In genomic region chr4:9943761-9944160, GRCh38 we compare ENCODE assay signal across 14 cellular contexts.
A peak's percentile ranks its signal among the peaks of the same experiment; 100 is the strongest.
DNase-seq lines count a peak whose midpoint lies in the region; ATAC-seq and TF ChIP-seq lines count a peak whose summit lies in the region.
"Had no signal": no experiment of that assay in that cellular context is flagged by ENCODE, and none has a peak within 500 bp of the region (broad histone marks: within the 10 kb centered on the region; RNA-seq: fewer than 3 reads in every experiment).

No MANE protein-coding gene starts in this region.

- H3K4me3 Mint-ChIP-seq in activated CD8-positive, alpha-beta memory T cell treated with anti-CD3 and anti-CD28 coated beads, Interleukin-2, amount 10 ng/mL, durations not matched to agents 7 days and 5 days, result no peak overlapping the region
- H3K4me3 Mint-ChIP-seq: B cell; CD8-positive, alpha-beta T cell; H9 had no signal

- no TSS peak for BruUV-seq in IMR-90 (replicated peaks; lab: Mats Ljungman, UMichigan)

- H2BK20ac ChIP-seq in IMR-90 (ENCODE audit: low read depth, low read length), result no peak overlapping the region

- H3K27me3 ChIP-seq in IMR-90 (ENCODE audit: control insufficient read depth, insufficient read depth, low read length) (no peaks in the 10 kb centered on the region; the same call in 1 of the 2 replicates), neuronal stem cell (ENCODE audit: control insufficient read depth in 3 of 3, insufficient read depth in 3 of 3, low read depth in 1 of 3, low read length in 3 of 3) (no peaks in the 10 kb centered on the region), vagina (no peaks in the 10 kb centered on the region), brain microvascular endothelial cell (replicated peaks) (no peaks in the 10 kb centered on the region)
- H3K27me3 ChIP-seq: BLaER1 treated with 17β-estradiol and CSF1 and Interleukin-3, amounts not matched to agents 10 nM and 100 nM had no signal

- H3K27ac ChIP-seq in IMR-90 (ENCODE audit: insufficient read depth, low read length) (no peak overlapping the region), neuronal stem cell (replicated peaks; ENCODE audit: low read length) (no peak overlapping the region), vagina (no peak overlapping the region), brain microvascular endothelial cell (no peak overlapping the region)
- H3K27ac ChIP-seq: BLaER1 treated with 17β-estradiol and CSF1 and Interleukin-3, amounts not matched to agents 10 nM and 100 nM had no signal

- no peak overlapping the region for H3K9ac ChIP-seq in IMR-90 (ENCODE audit: low read depth, low read length)
- no peak overlapping the region for H3K9ac ChIP-seq in neuronal stem cell (ENCODE audit: low read depth, low read length, poor library complexity)
- H3K9ac ChIP-seq: BLaER1 treated with 17β-estradiol and CSF1 and Interleukin-3, amounts not matched to agents 10 nM and 100 nM had no signal

- H3K4ac ChIP-seq in IMR-90 (ENCODE audit: low read depth, low read length) (no peak overlapping the region), neuronal stem cell (ENCODE audit: low read length) (no peak overlapping the region)

- peak overlapping the region; percentile 86 for H2AK9ac ChIP-seq in IMR-90 (replicated peaks; ENCODE audit: low read depth, low read length, poor library complexity)

- no peak overlapping the region for H4K8ac ChIP-seq in IMR-90 (ENCODE audit: low read depth in 2 of 2, low read length in 2 of 2)
- no peak overlapping the region for H4K8ac ChIP-seq in neuronal stem cell (ENCODE audit: low read depth, low read length)

- POLR2A ChIA-PET in IMR-90 (lab: Charles Lee; ENCODE audit: unreplicated experiment), result no interaction called here

- H2BK120ac ChIP-seq in IMR-90 (ENCODE audit: low read depth, low read length) (no peak overlapping the region), neuronal stem cell (ENCODE audit: low read depth, low read length) (no peak overlapping the region)

- in situ Hi-C loops in IMR-90 (cut with MboI; ENCODE audit: low sequenced_read_pairs), result no loop called here
- in situ Hi-C loops in brain microvascular endothelial cell (cut with HindIII; ENCODE audit: low pct_ligation_motif_present, low sequenced_read_pairs), result no loop called here

- no peak for TF ChIP-seq RAD21 in IMR-90 (IDR thresholded peaks at IDR 0.05; ENCODE audit: low read length)

- H3K9me3 ChIP-seq in IMR-90 (ENCODE audit: control insufficient read depth, insufficient read depth, low read length) (no peaks in the 10 kb centered on the region), neuronal stem cell (replicated peaks in 1 of 2; ENCODE audit: control insufficient read depth in 2 of 2, insufficient read depth in 1 of 2, low read depth in 1 of 2, low read length in 2 of 2) (no peaks in the 10 kb centered on the region), vagina (no peaks in the 10 kb centered on the region)

- no peaks in the 10 kb centered on the region for H3K27me3 Mint-ChIP-seq in activated CD8-positive, alpha-beta memory T cell treated with anti-CD3 and anti-CD28 coated beads, Interleukin-2, amount 10 ng/mL, durations not matched to agents 7 days and 5 days

- TF ChIP-seq POLR2A in IMR-90 (IDR thresholded peaks at IDR 0.05; ENCODE audit: low read depth, low read length) (no peak), vagina (IDR thresholded peaks at IDR 0.05) (no peak)

- H3K27ac Mint-ChIP-seq in activated CD8-positive, alpha-beta memory T cell treated with anti-CD3 and anti-CD28 coated beads, Interleukin-2, amount 10 ng/mL, durations not matched to agents 7 days and 5 days, result no peak overlapping the region
- H3K27ac Mint-ChIP-seq: B cell; CD8-positive, alpha-beta T cell; H9 had no signal

- no peaks in the 10 kb centered on the region for H3K4me1 Mint-ChIP-seq in activated CD8-positive, alpha-beta memory T cell treated with anti-CD3 and anti-CD28 coated beads, Interleukin-2, amount 10 ng/mL, durations not matched to agents 7 days and 5 days
- H3K4me1 Mint-ChIP-seq: B cell had no signal

- no peak overlapping the region for H2AFZ ChIP-seq in IMR-90 (replicated peaks; ENCODE audit: low read length, poor library complexity)
- no peak overlapping the region for H2AFZ ChIP-seq in neuronal stem cell (ENCODE audit: low read length)

- H3K18ac ChIP-seq in IMR-90 (ENCODE audit: low read depth, low read length), result no peak overlapping the region
- peak overlapping the region; percentile 12 for H3K18ac ChIP-seq in neuronal stem cell (ENCODE audit: low read length)

- H2BK5ac ChIP-seq in IMR-90 (ENCODE audit: low read depth, low read length, poor library complexity, severe bottlenecking), result no peak overlapping the region
- H2BK5ac ChIP-seq in neuronal stem cell (ENCODE audit: low read length), result no peak overlapping the region

- dilution Hi-C loops in IMR-90 (cut with HindIII; ENCODE audit: low sequenced_read_pairs, unreplicated experiment), result no loop called here

- no peaks in the 10 kb centered on the region for H3K9me1 ChIP-seq in IMR-90 (ENCODE audit: insufficient read depth, low read length)

- no peaks in the 10 kb centered on the region for H3K79me1 ChIP-seq in IMR-90 (ENCODE audit: low read depth in 1 of 2, low read length in 2 of 2)
- H3K79me1 ChIP-seq in neuronal stem cell (ENCODE audit: low read depth, low read length), result no peaks in the 10 kb centered on the region

- H3K56ac ChIP-seq in IMR-90 (ENCODE audit: extremely low read depth, insufficient read depth, low read length), result no peak overlapping the region

- no peaks in the 10 kb centered on the region for H3K9me3 Mint-ChIP-seq in activated CD8-positive, alpha-beta memory T cell treated with anti-CD3 and anti-CD28 coated beads, Interleukin-2, amount 10 ng/mL, durations not matched to agents 7 days and 5 days (ENCODE audit: low read depth)
- H3K9me3 Mint-ChIP-seq: CD8-positive, alpha-beta T cell; H9 had no signal

- WGBS in IMR-90 (ENCODE audit: extremely low coverage in 2 of 2, insufficient read length in 1 of 2), 2 experiments, result 80% methylated on average over 3 of the region's 9 CpGs; no CpG with 5 or more reads in 1 of the 2 experiments
- WGBS in neuronal stem cell (ENCODE audit: extremely low coverage in 2 of 2, insufficient read length in 2 of 2, insufficient replicate concordance in 1 of 2), 2 donors, result no CpG with 5 or more reads among the region's 9 CpGs

- H3K36me3 ChIP-seq in IMR-90 (ENCODE audit: control insufficient read depth, insufficient read depth, low read length) (no peaks in the 10 kb centered on the region), neuronal stem cell (replicated peaks in 1 of 2; ENCODE audit: control insufficient read depth in 2 of 2, insufficient read depth in 2 of 2, low read length in 2 of 2) (no peaks in the 10 kb centered on the region), vagina (no peaks in the 10 kb centered on the region), brain microvascular endothelial cell (replicated peaks) (no peaks in the 10 kb centered on the region)

- H2AK5ac ChIP-seq in IMR-90 (ENCODE audit: low read depth, low read length) (no peak overlapping the region), neuronal stem cell (ENCODE audit: low read depth, low read length) (no peak overlapping the region)

- CTCF ChIA-PET in IMR-90 (lab: Yijun Ruan, JAX), result no interaction called here
- CTCF ChIA-PET in activated CD8-positive, alpha-beta memory T cell treated with anti-CD3 and anti-CD28 coated beads, Interleukin-2, amount 10 ng/mL, durations not matched to agents 7 days and 5 days (lab: Charles Lee), result no interaction called here

- H4K91ac ChIP-seq in IMR-90 (ENCODE audit: insufficient read depth, low read depth, low read length), result no peak overlapping the region
- no peak overlapping the region for H4K91ac ChIP-seq in neuronal stem cell (ENCODE audit: low read depth, low read length, poor library complexity)

- intact Hi-C loops in IMR-90 (cut with micrococcal nuclease), result no loop called here
- intact Hi-C loops in vagina (cut with DNase I), result no loop called here

- H3K14ac ChIP-seq in IMR-90 (replicated peaks; ENCODE audit: low read depth, low read length) (no peak overlapping the region), neuronal stem cell (ENCODE audit: low read length) (no peak overlapping the region)

- H2BK12ac ChIP-seq in neuronal stem cell (ENCODE audit: low read length), result no peak overlapping the region

- no peak overlapping the region for H3K4me3 ChIP-seq in IMR-90 (ENCODE audit: insufficient read depth, low read depth, low read length)
- no peak overlapping the region for H3K4me3 ChIP-seq in neuronal stem cell (ENCODE audit: low read length in 2 of 2)
- H3K4me3 ChIP-seq in vagina, result no peak overlapping the region
- H3K4me3 ChIP-seq in brain microvascular endothelial cell (ENCODE audit: low read depth, low read length), result no peak overlapping the region
- H3K4me3 ChIP-seq: BLaER1 treated with 17β-estradiol and CSF1 and Interleukin-3, amounts not matched to agents 10 nM and 100 nM; GM12878 had no signal

- no peaks in the 10 kb centered on the region for H4K20me1 ChIP-seq in IMR-90 (ENCODE audit: insufficient read depth, low read length)

- no peaks in the 10 kb centered on the region for H3K36me3 Mint-ChIP-seq in activated CD8-positive, alpha-beta memory T cell treated with anti-CD3 and anti-CD28 coated beads, Interleukin-2, amount 10 ng/mL, durations not matched to agents 7 days and 5 days
- H3K36me3 Mint-ChIP-seq: CD8-positive, alpha-beta T cell had no signal

- no peak for ATAC-seq in IMR-90 (ENCODE audit: low read depth)
- no peak for ATAC-seq in activated CD8-positive, alpha-beta memory T cell treated with anti-CD3 and anti-CD28 coated beads, Interleukin-2, amount 10 ng/mL, durations not matched to agents 7 days and 5 days
- ATAC-seq: CD8-positive, alpha-beta T cell; GM12878 had no signal

- H3K23ac ChIP-seq in IMR-90 (ENCODE audit: low read depth, low read length), result no peak overlapping the region
- H3K23ac ChIP-seq in neuronal stem cell (ENCODE audit: low read depth, low read length, poor library complexity), result no peak overlapping the region

- no peak for TF ChIP-seq CTCF in IMR-90 (conservative IDR thresholded peaks at IDR 0.05; ENCODE audit: low read depth, low read length)
- TF ChIP-seq CTCF in vagina (IDR thresholded peaks at IDR 0.05), result no peak
- no peak for TF ChIP-seq CTCF in brain microvascular endothelial cell (IDR thresholded peaks at IDR 0.05; ENCODE audit: low read depth, low read length, missing control alignments)
- no peak for TF ChIP-seq CTCF in GM10266 (IDR thresholded peaks at IDR 0.05; ENCODE audit: control insufficient read depth, insufficient read depth, low read depth, missing control alignments)

- H3K4me1 ChIP-seq in IMR-90 (ENCODE audit: control insufficient read depth, insufficient read depth, low read length) (no peaks in the 10 kb centered on the region), neuronal stem cell (ENCODE audit: control insufficient read depth in 2 of 2, insufficient read depth in 1 of 2, low read depth in 1 of 2, low read length in 2 of 2) (no peaks in the 10 kb centered on the region), vagina (no peaks in the 10 kb centered on the region)

- H4K5ac ChIP-seq in IMR-90 (ENCODE audit: low read depth, low read length), result no peak overlapping the region

- H2BK15ac ChIP-seq in IMR-90 (ENCODE audit: low read depth, low read length) (no peak overlapping the region), neuronal stem cell (ENCODE audit: low read length) (no peak overlapping the region)

- H3K4me2 ChIP-seq in IMR-90 (ENCODE audit: low read depth, low read length) (no peak overlapping the region), neuronal stem cell (ENCODE audit: insufficient read depth, low read length, poor library complexity, severe bottlenecking) (no peak overlapping the region)
- H3K4me2 ChIP-seq: BLaER1 treated with 17β-estradiol and CSF1 and Interleukin-3, amounts not matched to agents 10 nM and 100 nM had no signal

- DNase-seq in IMR-90 (no peak), neuronal stem cell (ENCODE audit: low spot score) (no peak), vagina (ENCODE audit: extremely low spot score in 2 of 2) (peak; percentile 43 to 74), brain microvascular endothelial cell (no peak), GM10266 (ENCODE audit: extremely low spot score) (no peak)
- DNase-seq in activated CD8-positive, alpha-beta memory T cell treated with anti-CD3 and anti-CD28 coated beads, Interleukin-2, amount 10 ng/mL, durations not matched to agents 7 days and 5 days, result peak; percentile 22
- DNase-seq: Calu3, DMS79 treated with DMSO at 0.1 percent for 48 hours, GF-D8, H9 had no signal

Comparison
In these comparisons a context has a peak if more than half of its experiments do, and no peak if none do; other contexts are left out.
1. DNase-seq: peak in activated CD8-positive, alpha-beta memory T cell treated with anti-CD3 and anti-CD28 coated beads, Interleukin-2, amount 10 ng/mL, durations not matched to agents 7 days and 5 days (single experiment) and vagina (2 of 2); none in IMR-90 (single experiment), neuronal stem cell (single experiment), brain microvascular endothelial cell (single experiment) and GM10266 (single experiment).